Comparison of ENCODE assay signal across 9 cellular contexts in genomic region chr2:96859338-96859649, GRCh38. TPM values are rescaled to one million over a fixed set of nuclear protein-coding genes. Genes with fewer than 3 reads are reported as not detected.
DNase-seq lines count a peak whose midpoint lies in the region; ATAC-seq and TF ChIP-seq lines count a peak whose summit lies in the region.
"Had no signal": no experiment of that assay in that cellular context is flagged by ENCODE, and none has a peak within 500 bp of the region (broad histone marks: within the 10 kb centered on the region; RNA-seq: fewer than 3 reads in every experiment).

No MANE protein-coding gene starts in this region.

- H3K27me3 ChIP-seq in CD8-positive, alpha-beta T cell (ENCODE audit: insufficient read depth, low read length): no peaks in the 10 kb centered on the region
- H3K27me3 ChIP-seq in SJCRH30 (no peaks in the 10 kb centered on the region), psoas muscle (ENCODE audit: insufficient read depth in 3 of 3, low read length in 2 of 3) (no peaks in the 10 kb centered on the region)

- no peak for ATAC-seq in CD8-positive, alpha-beta T cell
- ATAC-seq in Right ventricle myocardium superior (ENCODE audit: poor library complexity) (no peak), psoas muscle (no peak), mucosa of descending colon (no peak), HG02973 (IDR thresholded peaks at IDR 0.05; ENCODE audit: unreplicated experiment) (no peak)

- H3K27ac Mint-ChIP-seq in CD8-positive, alpha-beta T cell: peak overlapping the region; percentile 42

- no peak overlapping the region for H3K27ac ChIP-seq in CD8-positive, alpha-beta T cell (ENCODE audit: low read depth, low read length)
- H3K27ac ChIP-seq in SJCRH30 (no peak overlapping the region), psoas muscle (no peak overlapping the region)
- H3K27ac ChIP-seq: parathyroid adenoma had no signal

- H3K4me1 Mint-ChIP-seq in CD8-positive, alpha-beta T cell (ENCODE audit: low read depth): peaks cover 42% of the 10 kb centered on the region

- 48 to 55% (median 50%) methylated on average over 4 of the region's 4 CpGs for WGBS in psoas muscle, 3 donors

- peak in 1 of 7 experiments; percentile 12 for DNase-seq in CD8-positive, alpha-beta T cell
- DNase-seq in SJCRH30: peak; percentile 32 to 45
- DNase-seq in Right ventricle myocardium superior: peak; percentile 81
- DNase-seq in psoas muscle: peak; percentile 69 to 77
- no peak for DNase-seq in mucosa of descending colon
- DNase-seq in kidney tubule cell (ENCODE audit: low spot score): no peak
- no peak for DNase-seq in activated CD4-positive, alpha-beta T cell treated with anti-CD3 and anti-CD28 coated beads, Interleukin-2, amount 50 U/mL, for 1 hour

- intact Hi-C loops in CD8-positive, alpha-beta T cell (cut with DNase I, micrococcal nuclease): loop anchor here (2.0 to 5.0 kb wide), 4 partner anchors 20 to 238 kb away; partner anchors contain the start of gene CNNM4 (in 1 of the 2)
- intact Hi-C loops in Right ventricle myocardium superior (cut with DNase I): loop anchor here (2.0 kb wide), 1 partner anchor 92 kb away; no protein-coding TSS in a partner anchor
- intact Hi-C loops in psoas muscle (cut with DNase I): loop anchor here in 1 of 2 donors (2.0 kb wide), 1 partner anchor 92 kb away; no protein-coding TSS in a partner anchor
- intact Hi-C loops in mucosa of descending colon (cut with DNase I, micrococcal nuclease): loop anchor here in 1 of 2 donors (5.0 kb wide), 1 partner anchor 93 kb away; no protein-coding TSS in a partner anchor

- H3K27me3 Mint-ChIP-seq in CD8-positive, alpha-beta T cell (ENCODE audit: low read depth): no peaks in the 10 kb centered on the region

- no peak overlapping the region for H3K4me3 ChIP-seq in CD8-positive, alpha-beta T cell (ENCODE audit: low read depth, low read length)
- H3K4me3 ChIP-seq in SJCRH30 (no peak overlapping the region), psoas muscle (no peak overlapping the region), mucosa of descending colon (no peak overlapping the region)

- no peaks in the 10 kb centered on the region for H3K9me3 Mint-ChIP-seq in CD8-positive, alpha-beta T cell

- no peak for TF ChIP-seq CTCF in CD8-positive, alpha-beta T cell (IDR thresholded peaks at IDR 0.05)
- TF ChIP-seq CTCF in psoas muscle (IDR thresholded peaks at IDR 0.05): no peak
- no peak for TF ChIP-seq CTCF in mucosa of descending colon (IDR thresholded peaks at IDR 0.05)

- peak overlapping the region; percentile 54 for H3K4me3 Mint-ChIP-seq in CD8-positive, alpha-beta T cell

- POLR2A ChIA-PET in CD8-positive, alpha-beta T cell (lab: Charles Lee): interaction anchor here (1.8 to 4.2 kb wide), 5 partner anchors 16 to 103 kb away, joined by 8 to 42 read pairs (median 19); partner anchors contain the start of gene ANKRD23

- peaks cover 9% of the 10 kb centered on the region for H3K36me3 ChIP-seq in CD8-positive, alpha-beta T cell (ENCODE audit: insufficient read depth, low read length)
- H3K36me3 ChIP-seq in SJCRH30 (peaks cover 34% of the 10 kb centered on the region), psoas muscle (ENCODE audit: insufficient read depth in 1 of 2, low read depth in 1 of 2) (peaks cover 0 to 45% of the 10 kb centered on the region in 2 donors), mucosa of descending colon (ENCODE audit: low read depth) (no peaks in the 10 kb centered on the region)

- no peaks in the 10 kb centered on the region for H3K9me3 ChIP-seq in CD8-positive, alpha-beta T cell (ENCODE audit: low read length)
- no peaks in the 10 kb centered on the region for H3K9me3 ChIP-seq in SJCRH30 (replicated peaks)
- H3K9me3 ChIP-seq in psoas muscle: no peaks in the 10 kb centered on the region
- H3K9me3 ChIP-seq in mucosa of descending colon: no peaks in the 10 kb centered on the region

- CTCF ChIA-PET in CD8-positive, alpha-beta T cell (lab: Charles Lee): interaction anchor here (2.8 to 26.7 kb wide), 5 partner anchors 13 to 253 kb away, joined by 22 to 651 read pairs (median 31); partner anchors contain the start of gene ANKRD36

- H3K36me3 Mint-ChIP-seq in CD8-positive, alpha-beta T cell: peaks cover 39% of the 10 kb centered on the region

- peaks cover 32% of the 10 kb centered on the region for H3K4me1 ChIP-seq in CD8-positive, alpha-beta T cell (ENCODE audit: insufficient read depth, low read length)
- H3K4me1 ChIP-seq in SJCRH30: no peaks in the 10 kb centered on the region
- H3K4me1 ChIP-seq in psoas muscle: peaks cover 17% of the 10 kb centered on the region
- H3K4me1 ChIP-seq in mucosa of descending colon (ENCODE audit: low read depth): peaks cover 26% of the 10 kb centered on the region

RNA-seq across cellular contexts. Expression of gene ANKRD39, which starts 1.5 kb away (rescaled TPM):
- total RNA-seq in CD8-positive, alpha-beta T cell: 10 to 100 TPM; 13.9 to 16.4 TPM
- total RNA-seq in SJCRH30 (2014; rRNA removed; shearing (Covaris generic)): 7.7 and 7.8 TPM in 2 replicates
- 14.6 TPM for total RNA-seq in Right ventricle myocardium superior
- total RNA-seq in psoas muscle: 100 to 1,000 TPM in 1 of 4 donors, 10 to 100 TPM in 3; 53.3 to 101 (median 78.7) TPM
- polyA plus RNA-seq in psoas muscle: 10 to 100 TPM; 19.2 to 34.0 (median 26.2) TPM
- total RNA-seq in mucosa of descending colon: 10 to 100 TPM; 11.2 to 14.1 (median 12.2) TPM

RNA-seq across cellular contexts. Expression of gene SEMA4C, which starts 10.6 kb away (rescaled TPM):
- 10 to 100 TPM; 40.0 to 45.7 TPM for total RNA-seq in CD8-positive, alpha-beta T cell
- total RNA-seq in SJCRH30 (2014; rRNA removed; shearing (Covaris generic)): 41.3 and 49.4 TPM in 2 replicates
- 18.2 TPM for total RNA-seq in Right ventricle myocardium superior
- 10 to 100 TPM in 3 of 4 donors, 1 to 10 TPM in 1; 9.5 to 10.8 (median 10.2) TPM for total RNA-seq in psoas muscle
- polyA plus RNA-seq in psoas muscle: 1 to 10 TPM; 4.1 to 8.3 (median 6.0) TPM
- 10 to 100 TPM; 14.4 to 83.8 (median 17.5) TPM for total RNA-seq in mucosa of descending colon

RNA-seq across cellular contexts. Expression of gene ANKRD23, which starts 15.5 kb away (rescaled TPM):
- 1 to 10 TPM; 5.7 to 6.5 TPM for total RNA-seq in CD8-positive, alpha-beta T cell
- 0.58 and 1.1 TPM in 2 replicates for total RNA-seq in SJCRH30 (2014; rRNA removed; shearing (Covaris generic))
- 10.6 TPM for total RNA-seq in Right ventricle myocardium superior
- total RNA-seq in psoas muscle: 1,000 to 10,000 TPM in 2 of 4 donors, 100 to 1,000 TPM in 2; 788 to 1,374 (median 978) TPM
- 100 to 1,000 TPM; 256 to 608 (median 529) TPM for polyA plus RNA-seq in psoas muscle
- total RNA-seq in mucosa of descending colon: 1 to 10 TPM; 3.2 to 5.1 (median 4.9) TPM

RNA-seq across cellular contexts. Expression of gene CNNM3, which starts 43.2 kb away (rescaled TPM):
- 10 to 100 TPM; 40.1 to 41.8 TPM for total RNA-seq in CD8-positive, alpha-beta T cell
- total RNA-seq in SJCRH30 (2014; rRNA removed; shearing (Covaris generic)): 9.1 and 9.3 TPM in 2 replicates
- total RNA-seq in Right ventricle myocardium superior (13.5 TPM), psoas muscle (10 to 100 TPM in 3 of 4 donors, 1 to 10 TPM in 1; 7.2 to 12.6 (median 10.9) TPM), mucosa of descending colon (10 to 100 TPM; 21.2 to 35.5 (median 33.4) TPM)
- 1 to 10 TPM; 4.2 to 7.7 (median 6.4) TPM for polyA plus RNA-seq in psoas muscle

Comparison
In these comparisons a context has a peak if more than half of its experiments do, and no peak if none do; other contexts are left out.
1. DNase-seq: peak in SJCRH30 (2 of 2), Right ventricle myocardium superior (single experiment) and psoas muscle (2 of 2); none in mucosa of descending colon (0 of 3), kidney tubule cell (single experiment) and activated CD4-positive, alpha-beta T cell treated with anti-CD3 and anti-CD28 coated beads, Interleukin-2, amount 50 U/mL, for 1 hour (single experiment).
2. RNA of gene ANKRD23, which starts 15.5 kb away (total RNA-seq): 788 to 1,374 TPM in psoas muscle; 10.6 TPM in Right ventricle myocardium superior (single experiment), 5.7 to 6.5 TPM in CD8-positive, alpha-beta T cell, 3.2 to 5.1 TPM in mucosa of descending colon and 0.58 to 1.1 TPM in SJCRH30; every median in the first group is over 10 times any median in the second.